Comparison of ENCODE assay signal across 8 cellular contexts in the genomic region with DNA sequence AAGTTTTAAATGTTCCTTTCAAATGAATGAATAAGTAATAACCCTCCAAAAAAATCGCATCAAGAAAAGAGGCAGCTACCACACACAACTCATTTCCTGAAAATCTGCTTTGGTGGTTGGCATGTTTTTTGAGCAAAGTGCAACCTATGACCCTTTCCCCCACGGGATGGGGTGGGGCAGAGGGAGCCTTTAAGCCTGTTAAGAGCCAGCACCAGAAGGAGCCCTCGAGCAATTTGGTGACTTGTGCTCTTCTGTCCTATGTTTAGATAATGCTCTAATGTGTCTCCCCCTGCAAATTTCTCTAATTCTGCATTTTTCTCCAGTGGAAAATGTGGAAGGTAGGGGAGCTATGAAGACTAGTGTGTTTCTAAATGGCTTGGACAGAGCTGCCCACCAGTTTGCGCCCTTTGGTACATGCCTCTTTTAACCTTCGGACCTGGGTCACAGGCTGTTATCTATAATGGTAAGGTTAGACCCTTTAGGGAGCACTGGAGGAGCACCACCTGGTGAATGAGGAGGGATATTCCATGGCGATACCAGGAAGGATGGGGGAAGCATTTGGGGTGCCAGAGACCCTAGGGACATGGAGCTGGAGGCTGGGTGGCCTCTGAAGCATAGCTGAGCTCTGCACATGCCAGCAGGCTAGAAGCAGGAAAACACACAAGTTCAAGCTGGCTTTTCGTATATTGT. TPM values are rescaled to one million over a fixed set of nuclear protein-coding genes. Genes with fewer than 3 reads are reported as not detected.
A peak's percentile ranks its signal among the peaks of the same experiment; 100 is the strongest.
DNase-seq lines count a peak whose midpoint lies in the region; ATAC-seq and TF ChIP-seq lines count a peak whose summit lies in the region.

No MANE protein-coding gene starts in this region.

- no peak overlapping the region for H2AK5ac ChIP-seq in neuronal stem cell (ENCODE audit: low read depth, low read length)

- H3K23ac ChIP-seq in neuronal stem cell (ENCODE audit: low read depth, low read length, poor library complexity): no peak overlapping the region

- H3K4me1 ChIP-seq in neuronal stem cell (ENCODE audit: control insufficient read depth in 2 of 2, insufficient read depth in 1 of 2, low read depth in 1 of 2, low read length in 2 of 2): peaks cover 0 to 7% of the 10 kb centered on the region in 2 donors
- H3K4me1 ChIP-seq in ovary (ENCODE audit: insufficient read depth): peaks cover 7% of the 10 kb centered on the region

- TF ChIP-seq CTCF in CD14-positive monocyte (IDR thresholded peaks at IDR 0.05): no peak
- TF ChIP-seq CTCF in ovary (IDR thresholded peaks at IDR 0.05): no peak

- peaks cover 28 to 47% of the 10 kb centered on the region in 2 donors for H3K36me3 Mint-ChIP-seq in CD14-positive monocyte
- H3K36me3 Mint-ChIP-seq in activated T-helper 2 cell treated with anti-CD3 and anti-CD28 coated beads, Interferon-gamma antibody, Interleukin-2, Interleukin-4, amounts not matched to agents 10 μg/mL and 5 μg/mL and 100 μg/mL, durations not matched to agents 14 hours and 24 hours and 36 hours (ENCODE audit: low read depth): peaks cover 42% of the 10 kb centered on the region

- peaks cover 15 to 35% of the 10 kb centered on the region in 2 donors for H3K36me3 ChIP-seq in neuronal stem cell (replicated peaks in 1 of 2; ENCODE audit: control insufficient read depth in 2 of 2, insufficient read depth in 2 of 2, low read length in 2 of 2)
- no peaks in the 10 kb centered on the region for H3K36me3 ChIP-seq in ovary

- H3K4me1 Mint-ChIP-seq in CD14-positive monocyte: peaks cover 75% of the 10 kb centered on the region
- H3K4me1 Mint-ChIP-seq in activated T-helper 2 cell treated with anti-CD3 and anti-CD28 coated beads, Interferon-gamma antibody, Interleukin-2, Interleukin-4, amounts not matched to agents 10 μg/mL and 5 μg/mL and 100 μg/mL, durations not matched to agents 14 hours and 24 hours and 36 hours (ENCODE audit: low read depth): peaks cover 43% of the 10 kb centered on the region

- no peak overlapping the region for H2BK5ac ChIP-seq in neuronal stem cell (ENCODE audit: low read length)

- no peak for DNase-seq in CD14-positive monocyte (ENCODE audit: low spot score)
- DNase-seq in M059J (ENCODE audit: low read depth): peak; percentile 72
- peak; percentile 56 for DNase-seq in activated T-helper 2 cell treated with anti-CD3 and anti-CD28 coated beads, Interferon-gamma antibody, Interleukin-2, Interleukin-4, amounts not matched to agents 10 μg/mL and 5 μg/mL and 100 μg/mL, durations not matched to agents 14 hours and 24 hours and 36 hours (ENCODE audit: low spot score)
- no peak for DNase-seq in left lobe of liver (ENCODE audit: low spot score)
- DNase-seq in DMS153 (lab: John Stamatoyannopoulos, UW): no peak
- DNase-seq in neuronal stem cell (ENCODE audit: low spot score): no peak
- DNase-seq in ovary: no peak
- DNase-seq in NCI-H2029 treated with DMSO at 0.1 percent for 48 hours (lab: John Stamatoyannopoulos, UW): no peak

- H3K4ac ChIP-seq in neuronal stem cell (ENCODE audit: low read length): no peak overlapping the region

- intact Hi-C loops in CD14-positive monocyte (cut with micrococcal nuclease) (loop anchor here (5.0 kb wide), 3 partner anchors 61 to 241 kb away; a partner anchor contains a TSS), ovary (cut with DNase I) (loop anchor here in 1 of 4 donors (10.0 kb wide), 1 partner anchor 224 kb away; a partner anchor contains a TSS)
- intact Hi-C loops in activated T-helper 2 cell treated with anti-CD3 and anti-CD28 coated beads, Interferon-gamma antibody, Interleukin-2, Interleukin-4, amounts not matched to agents 10 μg/mL and 5 μg/mL and 100 μg/mL, durations not matched to agents 14 hours and 24 hours and 36 hours (cut with micrococcal nuclease): loop anchor here (1.0 to 10.0 kb wide), 6 partner anchors 52 to 666 kb away; a partner anchor contains a TSS

- ATAC-seq in left lobe of liver: peak; percentile 38

- H3K79me1 ChIP-seq in neuronal stem cell (ENCODE audit: low read depth, low read length): peaks cover 3% of the 10 kb centered on the region

- WGBS in neuronal stem cell (ENCODE audit: extremely low coverage in 2 of 2, insufficient read length in 2 of 2, insufficient replicate concordance in 1 of 2), 2 donors: no CpG with 5 or more reads among the region's 7 CpGs
- WGBS in ovary, 3 donors: 42 to 52% (median 50%) methylated on average over 7 of the region's 7 CpGs

- TF ChIP-seq EP300 in ovary (IDR thresholded peaks at IDR 0.05): no peak

- no peak for TF ChIP-seq POLR2A in ovary (IDR thresholded peaks at IDR 0.05)

- H3K9me3 Mint-ChIP-seq in CD14-positive monocyte: no peaks in the 10 kb centered on the region
- H3K9me3 Mint-ChIP-seq in activated T-helper 2 cell treated with anti-CD3 and anti-CD28 coated beads, Interferon-gamma antibody, Interleukin-2, Interleukin-4, amounts not matched to agents 10 μg/mL and 5 μg/mL and 100 μg/mL, durations not matched to agents 14 hours and 24 hours and 36 hours: no peaks in the 10 kb centered on the region

- H4K8ac ChIP-seq in neuronal stem cell (ENCODE audit: low read depth, low read length): no peak overlapping the region

- no peak overlapping the region for H2BK15ac ChIP-seq in neuronal stem cell (ENCODE audit: low read length)

- no peak overlapping the region for H2AFZ ChIP-seq in neuronal stem cell (ENCODE audit: low read length)

- peak overlapping the region; percentile 77 to 97 (median 92) for H3K27ac Mint-ChIP-seq in CD14-positive monocyte
- peak overlapping the region; percentile 77 for H3K27ac Mint-ChIP-seq in activated T-helper 2 cell treated with anti-CD3 and anti-CD28 coated beads, Interferon-gamma antibody, Interleukin-2, Interleukin-4, amounts not matched to agents 10 μg/mL and 5 μg/mL and 100 μg/mL, durations not matched to agents 14 hours and 24 hours and 36 hours

- no peak overlapping the region for H3K14ac ChIP-seq in neuronal stem cell (ENCODE audit: low read length)

- H3K27me3 Mint-ChIP-seq in CD14-positive monocyte (ENCODE audit: low read depth in 3 of 3): peaks cover 2 to 3% (median 2%) of the 10 kb centered on the region in 3 donors
- no peaks in the 10 kb centered on the region for H3K27me3 Mint-ChIP-seq in activated T-helper 2 cell treated with anti-CD3 and anti-CD28 coated beads, Interferon-gamma antibody, Interleukin-2, Interleukin-4, amounts not matched to agents 10 μg/mL and 5 μg/mL and 100 μg/mL, durations not matched to agents 14 hours and 24 hours and 36 hours (ENCODE audit: low read depth)

- H3K9me3 ChIP-seq in neuronal stem cell (replicated peaks in 1 of 2; ENCODE audit: control insufficient read depth in 2 of 2, insufficient read depth in 1 of 2, low read depth in 1 of 2, low read length in 2 of 2) (peaks cover 0 to 3% of the 10 kb centered on the region in 2 donors), ovary (no peaks in the 10 kb centered on the region)

- no peak overlapping the region for H3K27ac ChIP-seq in neuronal stem cell (replicated peaks; ENCODE audit: low read length)
- H3K27ac ChIP-seq in ovary: peak overlapping the region in 1 of 2 donors; percentile 22

- H3K9ac ChIP-seq in neuronal stem cell (ENCODE audit: low read depth, low read length, poor library complexity): no peak overlapping the region

- H2BK120ac ChIP-seq in neuronal stem cell (ENCODE audit: low read depth, low read length): no peak overlapping the region

- H3K4me3 Mint-ChIP-seq in CD14-positive monocyte: peak overlapping the region; percentile 97 to 99
- H3K4me3 Mint-ChIP-seq in activated T-helper 2 cell treated with anti-CD3 and anti-CD28 coated beads, Interferon-gamma antibody, Interleukin-2, Interleukin-4, amounts not matched to agents 10 μg/mL and 5 μg/mL and 100 μg/mL, durations not matched to agents 14 hours and 24 hours and 36 hours (ENCODE audit: low read depth): peak overlapping the region; percentile 82

- H2BK12ac ChIP-seq in neuronal stem cell (ENCODE audit: low read length): no peak overlapping the region

- H3K18ac ChIP-seq in neuronal stem cell (ENCODE audit: low read length): no peak overlapping the region

- peaks cover 14 to 36% (median 22%) of the 10 kb centered on the region in 3 experiments for H3K27me3 ChIP-seq in neuronal stem cell (ENCODE audit: control insufficient read depth in 3 of 3, insufficient read depth in 3 of 3, low read depth in 1 of 3, low read length in 3 of 3)
- no peaks in the 10 kb centered on the region for H3K27me3 ChIP-seq in ovary

- no peak overlapping the region for H4K91ac ChIP-seq in neuronal stem cell (ENCODE audit: low read depth, low read length, poor library complexity)

- H3K4me3 ChIP-seq in neuronal stem cell (ENCODE audit: low read length in 2 of 2) (no peak overlapping the region), ovary (no peak overlapping the region)

- H3K4me2 ChIP-seq in neuronal stem cell (ENCODE audit: insufficient read depth, low read length, poor library complexity, severe bottlenecking): no peak overlapping the region

RNA-seq across cellular contexts. Expression of a gene that starts 1.6 kb away (rescaled TPM):
- polyA plus RNA-seq in CD14-positive monocyte (100 to 1,000 TPM; 374 to 400 TPM), ovary (10 to 100 TPM in 1 of 2 donors, 1 to 10 TPM in 1; 1.8 to 28.1 TPM)
- total RNA-seq in M059J (2014; rRNA removed; shearing (Covaris generic)): 7.9 and 8.9 TPM in 2 replicates
- 15.1 and 15.3 TPM in 2 replicates for total RNA-seq in activated T-helper 2 cell treated with anti-CD3 and anti-CD28 coated beads, Interferon-gamma antibody, Interleukin-2, Interleukin-4, amounts not matched to agents 10 μg/mL and 5 μg/mL and 100 μg/mL, durations not matched to agents 14 hours and 24 hours and 36 hours
- total RNA-seq in left lobe of liver (5.9 TPM), ovary (10 to 100 TPM in 6 of 7 donors, 1 to 10 TPM in 1; 9.4 to 35.8 (median 20.2) TPM)
- 0.63 TPM for polyA plus RNA-seq in neuronal stem cell (2013, experiment 1 of 2)
- polyA plus RNA-seq in neuronal stem cell (2013, experiment 2 of 2): 0.40 TPM

RNA-seq across cellular contexts. Expression of a gene that starts 13.0 kb away (rescaled TPM):
- polyA plus RNA-seq in CD14-positive monocyte (not detected), ovary (under 1 TPM in 1 of 2 donors, not detected in 1; 0.01 TPM)
- not detected in 2 replicates for total RNA-seq in M059J (2014; rRNA removed; shearing (Covaris generic))
- 0.11 TPM in 1 of 2 replicates, not detected in the other for total RNA-seq in activated T-helper 2 cell treated with anti-CD3 and anti-CD28 coated beads, Interferon-gamma antibody, Interleukin-2, Interleukin-4, amounts not matched to agents 10 μg/mL and 5 μg/mL and 100 μg/mL, durations not matched to agents 14 hours and 24 hours and 36 hours
- total RNA-seq in left lobe of liver (not detected), ovary (under 1 TPM in 3 of 7 donors, not detected in 4; 0.05 to 0.11 (median 0.07) TPM)
- polyA plus RNA-seq in neuronal stem cell (2013, experiment 1 of 2): 0.03 TPM
- polyA plus RNA-seq in neuronal stem cell (2013, experiment 2 of 2): 0.01 TPM

RNA-seq across cellular contexts. Expression of a gene that starts 16.0 kb away (rescaled TPM):
- not detected for polyA plus RNA-seq in CD14-positive monocyte
- not detected in 2 replicates for total RNA-seq in M059J (2014; rRNA removed; shearing (Covaris generic))
- total RNA-seq in activated T-helper 2 cell treated with anti-CD3 and anti-CD28 coated beads, Interferon-gamma antibody, Interleukin-2, Interleukin-4, amounts not matched to agents 10 μg/mL and 5 μg/mL and 100 μg/mL, durations not matched to agents 14 hours and 24 hours and 36 hours: not detected in 2 replicates
- not detected for total RNA-seq in left lobe of liver
- polyA plus RNA-seq in neuronal stem cell (2013, experiment 1 of 2): not detected
- polyA plus RNA-seq in neuronal stem cell (2013, experiment 2 of 2): not detected
- not detected for total RNA-seq in ovary
- polyA plus RNA-seq in ovary: not detected

RNA-seq across cellular contexts. Expression of a gene that starts 21.0 kb away (rescaled TPM):
- polyA plus RNA-seq in CD14-positive monocyte (10 to 100 TPM; 54.9 to 78.5 TPM), ovary (100 to 1,000 TPM; 309 to 469 TPM)
- 22.4 and 29.3 TPM in 2 replicates for total RNA-seq in M059J (2014; rRNA removed; shearing (Covaris generic))
- total RNA-seq in activated T-helper 2 cell treated with anti-CD3 and anti-CD28 coated beads, Interferon-gamma antibody, Interleukin-2, Interleukin-4, amounts not matched to agents 10 μg/mL and 5 μg/mL and 100 μg/mL, durations not matched to agents 14 hours and 24 hours and 36 hours: 874 and 904 TPM in 2 replicates
- total RNA-seq in left lobe of liver (43.5 TPM), ovary (100 to 1,000 TPM in 5 of 7 donors, 10 to 100 TPM in 2; 62.2 to 436 (median 355) TPM)
- polyA plus RNA-seq in neuronal stem cell (2013, experiment 1 of 2): 541 TPM
- 569 TPM for polyA plus RNA-seq in neuronal stem cell (2013, experiment 2 of 2)

RNA-seq across cellular contexts. Expression of a gene that starts 51.1 kb away (rescaled TPM):
- polyA plus RNA-seq in CD14-positive monocyte (1 to 10 TPM; 3.1 to 4.2 TPM), ovary (under 1 TPM in 1 of 2 donors, not detected in 1; 0.96 TPM)
- 0.10 and 0.49 TPM in 2 replicates for total RNA-seq in M059J (2014; rRNA removed; shearing (Covaris generic))
- total RNA-seq in activated T-helper 2 cell treated with anti-CD3 and anti-CD28 coated beads, Interferon-gamma antibody, Interleukin-2, Interleukin-4, amounts not matched to agents 10 μg/mL and 5 μg/mL and 100 μg/mL, durations not matched to agents 14 hours and 24 hours and 36 hours: 0.07 and 0.14 TPM in 2 replicates
- total RNA-seq in left lobe of liver (1.5 TPM), ovary (1 to 10 TPM in 4 of 7 donors, under 1 TPM in 2, not detected in 1; 0.28 to 2.1 (median 1.3) TPM)
- polyA plus RNA-seq in neuronal stem cell (2013, experiment 1 of 2): 1.1 TPM
- polyA plus RNA-seq in neuronal stem cell (2013, experiment 2 of 2): 0.82 TPM

Comparison
In these comparisons a context has a peak if more than half of its experiments do, and no peak if none do; other contexts are left out.
1. DNase-seq: peak in M059J (single experiment) and activated T-helper 2 cell treated with anti-CD3 and anti-CD28 coated beads, Interferon-gamma antibody, Interleukin-2, Interleukin-4, amounts not matched to agents 10 μg/mL and 5 μg/mL and 100 μg/mL, durations not matched to agents 14 hours and 24 hours and 36 hours (single experiment); none in CD14-positive monocyte (single experiment), left lobe of liver (single experiment), DMS153 (single experiment), neuronal stem cell (single experiment), ovary (0 of 5) and NCI-H2029 treated with DMSO at 0.1 percent for 48 hours (single experiment).